Comparison of ENCODE assay signal across 2 cellular contexts in genomic region chr18:23400918-23401317, GRCh38.
TF ChIP-seq lines count a peak whose summit lies in the region.

No MANE protein-coding gene starts in this region.

TF ChIP-seq in A549, 52 proteins besides CTCF, POLR2A, EP300 and RAD21:
- TF ChIP-seq BHLHE40 (IDR thresholded peaks at IDR 0.05; ENCODE audit: low read depth, low read length) (no peak), CHD2 (IDR thresholded peaks at IDR 0.05; ENCODE audit: low read length, partially characterized antibody) (no peak), MAZ (IDR thresholded peaks at IDR 0.05; ENCODE audit: borderline replicate concordance, low read depth, low read length) (no peak), CEBPB (IDR thresholded peaks at IDR 0.05) (no peak)

TF ChIP-seq in endothelial cell of umbilical vein, 7 proteins besides CTCF, POLR2A, EP300 and RAD21:
- TF ChIP-seq FOS (IDR thresholded peaks at IDR 0.05; ENCODE audit: borderline replicate concordance, insufficient read depth, low read length) = no peak
